8 cellular contexts compared by ENCODE assay signal in genomic region chr3:196080517-196080841, GRCh38. TPM values are rescaled to one million over a fixed set of nuclear protein-coding genes. Genes with fewer than 3 reads are reported as not detected.
A peak's percentile ranks its signal among the peaks of the same experiment; 100 is the strongest.
DNase-seq lines count a peak whose midpoint lies in the region; ATAC-seq and TF ChIP-seq lines count a peak whose summit lies in the region.

No MANE protein-coding gene starts in this region.

- H4K20me1 ChIP-seq in MM.1S (ENCODE audit: insufficient read depth, low read length), result peaks cover 41% of the 10 kb centered on the region
- H4K20me1 ChIP-seq in neural cell (ENCODE audit: insufficient read depth), result no peaks in the 10 kb centered on the region

- no peak for TF ChIP-seq RAD21 in neural cell (conservative IDR thresholded peaks at IDR 0.05)

- intact Hi-C loops in CD14-positive monocyte (cut with micrococcal nuclease) (loop anchor here in 1 of 2 donors (5.0 kb wide), 1 partner anchor 42 kb away; no protein-coding TSS in a partner anchor), dorsolateral prefrontal cortex (cut with DNase I) (loop anchor here in 1 of 2 donors (10.0 kb wide), 1 partner anchor 424 kb away; the partner anchor contains the start of gene RNF168)

- H3K4me3 ChIP-seq in MM.1S (ENCODE audit: low read length), result peak overlapping the region; percentile 97
- peak overlapping the region; percentile 80 to 100 (median 97) for H3K4me3 ChIP-seq in dorsolateral prefrontal cortex
- H3K4me3 ChIP-seq in neural cell (ENCODE audit: low read length), result peak overlapping the region; percentile 97

- peak overlapping the region; percentile 97 for H3K4me3 Mint-ChIP-seq in CD14-positive monocyte

- H3K79me2 ChIP-seq in MM.1S (ENCODE audit: low read length) (peaks cover 64% of the 10 kb centered on the region), neural cell (replicated peaks; ENCODE audit: insufficient read depth, low read length) (peaks cover 31% of the 10 kb centered on the region)

- H3K9me3 ChIP-seq in MM.1S (replicated peaks; ENCODE audit: insufficient read depth, low read length) (no peaks in the 10 kb centered on the region), neural cell (ENCODE audit: low read length) (no peaks in the 10 kb centered on the region)

- peak overlapping the region in 5 of 7 donors; percentile 91 to 96 (median 94) for H3K27ac Mint-ChIP-seq in CD14-positive monocyte

- peaks cover 12% of the 10 kb centered on the region for H3K4me1 ChIP-seq in MM.1S (ENCODE audit: low read length)

- H3K27me3 ChIP-seq in MM.1S (replicated peaks; ENCODE audit: insufficient read depth, low read length) (no peaks in the 10 kb centered on the region), dorsolateral prefrontal cortex (no peaks in the 10 kb centered on the region), neural cell (ENCODE audit: insufficient read depth, low read depth, low read length) (no peaks in the 10 kb centered on the region)

- TF ChIP-seq EP300 in neural cell (conservative IDR thresholded peaks at IDR 0.05; ENCODE audit: poor library complexity, severe bottlenecking), result no peak

- no peaks in the 10 kb centered on the region for H3K9me3 Mint-ChIP-seq in CD14-positive monocyte

- no peak overlapping the region for H2AFZ ChIP-seq in MM.1S (ENCODE audit: low read length)
- no peak overlapping the region for H2AFZ ChIP-seq in neural cell (ENCODE audit: low read depth, low read length)

- ATAC-seq in GM18868 (IDR thresholded peaks at IDR 0.05; ENCODE audit: unreplicated experiment), result no peak

- H3K27ac ChIP-seq in MM.1S (ENCODE audit: low read length), result peak overlapping the region; percentile 91; the same call in 1 of the 2 replicates
- peak overlapping the region in 40 of 59 donors; percentile 77 to 99 (median 97) for H3K27ac ChIP-seq in dorsolateral prefrontal cortex
- peak overlapping the region; percentile 94 for H3K27ac ChIP-seq in neural cell (ENCODE audit: low read length)

- H3K36me3 ChIP-seq in MM.1S (replicated peaks; ENCODE audit: insufficient read depth, low read length) (peaks cover 9% of the 10 kb centered on the region), neural cell (ENCODE audit: insufficient read depth, low read length) (no peaks in the 10 kb centered on the region)

- H3K9ac ChIP-seq in MM.1S (ENCODE audit: low read length) (peak overlapping the region; percentile 98), neural cell (ENCODE audit: low read length) (peak overlapping the region; percentile 90)

- H3K4me1 Mint-ChIP-seq in CD14-positive monocyte, result peaks cover 34% of the 10 kb centered on the region

- DNase-seq in CD14-positive monocyte (ENCODE audit: low spot score) (no peak), MM.1S (no peak), dorsolateral prefrontal cortex (no peak), NCI-H1048 (lab: John Stamatoyannopoulos, UW) (no peak), DMS153 treated with DMSO at 0.1 percent for 48 hours (lab: John Stamatoyannopoulos, UW; ENCODE audit: unreplicated experiment) (no peak)
- no peak for DNase-seq in stimulated activated CD8-positive, alpha-beta memory T cell treated with anti-CD3 and anti-CD28 coated beads, Interleukin-4, amount 100 ng/mL, for 48 hours

- H3K4me2 ChIP-seq in MM.1S (ENCODE audit: low read depth, low read length), result peak overlapping the region; percentile 83
- peak overlapping the region; percentile 99 for H3K4me2 ChIP-seq in neural cell (ENCODE audit: low read length)

- H3K27me3 Mint-ChIP-seq in CD14-positive monocyte (ENCODE audit: low read depth in 3 of 3), result peaks cover 0 to 2% (median 0%) of the 10 kb centered on the region in 3 donors

- H3K36me3 Mint-ChIP-seq in CD14-positive monocyte, result peaks cover 9 to 18% of the 10 kb centered on the region in 2 donors

- no peak for TF ChIP-seq CTCF in CD14-positive monocyte (IDR thresholded peaks at IDR 0.05)
- TF ChIP-seq CTCF in MM.1S (IDR thresholded peaks at IDR 0.05; ENCODE audit: low read length), result no peak
- no peak for TF ChIP-seq CTCF in dorsolateral prefrontal cortex (IDR thresholded peaks at IDR 0.05 in 54 of 56, conservative IDR thresholded peaks at IDR 0.05 in 2 of 56; ENCODE audit: low read depth in 1 of 56, partially characterized antibody in 56 of 56)
- TF ChIP-seq CTCF in neural cell (IDR thresholded peaks at IDR 0.05; ENCODE audit: poor library complexity, severe bottlenecking), result no peak

- H3F3A ChIP-seq in MM.1S (ENCODE audit: insufficient read depth, low read length) (peaks cover 20% of the 10 kb centered on the region), neural cell (ENCODE audit: insufficient read depth, low read length, poor library complexity, severe bottlenecking) (peaks cover 21% of the 10 kb centered on the region)

- H3K9me2 ChIP-seq in MM.1S (replicated peaks; ENCODE audit: insufficient read depth, low read length) (no peaks in the 10 kb centered on the region), neural cell (ENCODE audit: insufficient read depth, low read length) (no peaks in the 10 kb centered on the region)

TF ChIP-seq in neural cell, 6 proteins besides CTCF, POLR2A, EP300 and RAD21:
- TF ChIP-seq REST (IDR thresholded peaks at IDR 0.05; ENCODE audit: borderline replicate concordance), result no peak
- TF ChIP-seq MXI1 (conservative IDR thresholded peaks at IDR 0.05; ENCODE audit: poor library complexity, severe bottlenecking), result no peak
- no peak for TF ChIP-seq SMC3 (conservative IDR thresholded peaks at IDR 0.05; ENCODE audit: poor library complexity)
- no peak for TF ChIP-seq TAF1 (IDR thresholded peaks at IDR 0.05; ENCODE audit: low read depth)
- no peak for TF ChIP-seq POLR2AphosphoS5 (IDR thresholded peaks at IDR 0.05)
- no peak for TF ChIP-seq EZH2 (IDR thresholded peaks at IDR 0.05; ENCODE audit: borderline replicate concordance, insufficient read depth, low read length, poor library complexity, severe bottlenecking)
TF ChIP-seq in neural cell: peak in this region for 0.

RNA-seq across cellular contexts. Expression of gene TFRC, which starts 1.4 kb away (rescaled TPM):
- polyA plus RNA-seq in CD14-positive monocyte (1 to 10 TPM; 6.6 to 7.9 TPM), neural cell (71.3 and 82.7 TPM in 2 replicates)
- total RNA-seq in dorsolateral prefrontal cortex, result 100 to 1,000 TPM in 60 of 120 experiments, 10 to 100 TPM in 60; 54.9 to 178 (median 99.8) TPM
- 95.9 and 111 TPM in 2 replicates for polyA minus RNA-seq in neural cell
